23 cellular contexts compared by ENCODE assay signal in genomic region chr9:95250462-95251058, GRCh38.
DNase-seq lines count a peak whose midpoint lies in the region; ATAC-seq and TF ChIP-seq lines count a peak whose summit lies in the region.
"Had no signal": no experiment of that assay in that cellular context is flagged by ENCODE, and none has a peak within 500 bp of the region (broad histone marks: within the 10 kb centered on the region; RNA-seq: fewer than 3 reads in every experiment).

No MANE protein-coding gene starts in this region.

- H3K9me3 Mint-ChIP-seq in WTC11 (peaks cover 5% of the 10 kb centered on the region), neural progenitor cell (peaks cover 3% of the 10 kb centered on the region)
- H3K9me3 Mint-ChIP-seq: activated naive CD4-positive, alpha-beta T cell treated with anti-CD3 and anti-CD28 coated beads, Interleukin-2, amount 50 U/mL, for 72 hours; activated T-cell treated with anti-CD3 and anti-CD28 coated beads, Interleukin-2, amount 50 U/mL, for 72 hours; stimulated activated memory B cell treated with anti-CD40 and anti-IgM and Interleukin-4, amounts not matched to agents 10 μg/mL and 1 μg/mL and 100 μg/mL, for 72 hours had no signal

- POLR2A ChIA-PET in WTC11 (lab: Charles Lee) = no interaction called here

- H3K4me3 Mint-ChIP-seq in WTC11 (no peak overlapping the region), neural progenitor cell (no peak overlapping the region)
- H3K4me3 Mint-ChIP-seq: activated T-cell treated with anti-CD3 and anti-CD28 coated beads, Interleukin-2, amount 50 U/mL, for 72 hours; dendritic cell treated with granulocyte-macrophage colony-stimulating factor and Interleukin-4, amounts not matched to agents 40 ng/mL and 50 ng/mL, for 4 days; stimulated activated memory B cell treated with anti-CD40 and anti-IgM and Interleukin-4, amounts not matched to agents 10 μg/mL and 1 μg/mL and 100 μg/mL, for 72 hours had no signal

- no peak overlapping the region for H3K9ac ChIP-seq in neural progenitor cell
- H3K9ac ChIP-seq: GM23248 had no signal

- H3K36me3 ChIP-seq in neural progenitor cell = no peaks in the 10 kb centered on the region
- H3K36me3 ChIP-seq: neutrophil had no signal

- TF ChIP-seq CTCF in WTC11 (IDR thresholded peaks at IDR 0.05) (no peak), neural progenitor cell (IDR thresholded peaks at IDR 0.05) (no peak)

- no peaks in the 10 kb centered on the region for H4K20me1 ChIP-seq in neural progenitor cell (ENCODE audit: low read depth)

- H3K27ac ChIP-seq in neural progenitor cell = peak overlapping the region; percentile 44
- H3K27ac ChIP-seq: 22Rv1, GM23248, neutrophil had no signal

- H3K79me2 ChIP-seq in neural progenitor cell (ENCODE audit: low read depth) = peaks cover 4% of the 10 kb centered on the region

- H3K9me3 ChIP-seq in neural progenitor cell (ENCODE audit: low read depth) = no peaks in the 10 kb centered on the region
- H3K9me3 ChIP-seq: body of pancreas, neutrophil had no signal

- H3K27me3 Mint-ChIP-seq in WTC11 (ENCODE audit: low read depth) = no peaks in the 10 kb centered on the region
- no peaks in the 10 kb centered on the region for H3K27me3 Mint-ChIP-seq in neural progenitor cell (ENCODE audit: insufficient read depth, low read depth)
- H3K27me3 Mint-ChIP-seq: dendritic cell treated with granulocyte-macrophage colony-stimulating factor and Interleukin-4, amounts not matched to agents 40 ng/mL and 50 ng/mL, for 4 days; stimulated activated memory B cell treated with anti-CD40 and anti-IgM and Interleukin-4, amounts not matched to agents 10 μg/mL and 1 μg/mL and 100 μg/mL, for 72 hours had no signal

- H3K4me1 Mint-ChIP-seq in WTC11 = peaks cover 11% of the 10 kb centered on the region
- peaks cover 17% of the 10 kb centered on the region for H3K4me1 Mint-ChIP-seq in neural progenitor cell

- no peak overlapping the region for H2AFZ ChIP-seq in neural progenitor cell (replicated peaks)
- H2AFZ ChIP-seq: GM23248 had no signal

- no peak overlapping the region for H3K4me2 ChIP-seq in neural progenitor cell

- peak overlapping the region; percentile 42; the same call in 1 of the 2 replicates for H3K27ac Mint-ChIP-seq in WTC11
- no peak overlapping the region for H3K27ac Mint-ChIP-seq in neural progenitor cell
- H3K27ac Mint-ChIP-seq: activated T-cell treated with anti-CD3 and anti-CD28 coated beads, Interleukin-2, amount 50 U/mL, for 72 hours; dendritic cell treated with granulocyte-macrophage colony-stimulating factor and Interleukin-4, amounts not matched to agents 40 ng/mL and 50 ng/mL, for 4 days; stimulated activated memory B cell treated with anti-CD40 and anti-IgM and Interleukin-4, amounts not matched to agents 10 μg/mL and 1 μg/mL and 100 μg/mL, for 72 hours had no signal

- ATAC-seq in WTC11 = no peak
- no peak for ATAC-seq in GM21723 (IDR thresholded peaks at IDR 0.05; ENCODE audit: unreplicated experiment)
- ATAC-seq in GM18511 (IDR thresholded peaks at IDR 0.05; ENCODE audit: unreplicated experiment) = no peak
- ATAC-seq: activated CD4-positive, CD25-positive, alpha-beta regulatory T cell treated with anti-CD3 and anti-CD28 coated beads, Interleukin-2, amount 50 U/mL, for 24 hours; activated naive CD4-positive, alpha-beta T cell treated with anti-CD3 and anti-CD28 coated beads, Interleukin-2, amount 50 U/mL, for 72 hours; activated T-cell treated with anti-CD3 and anti-CD28 coated beads, Interleukin-2, amount 50 U/mL, for 72 hours; stimulated activated memory B cell treated with anti-CD40 and anti-IgM and Interleukin-4, amounts not matched to agents 10 μg/mL and 1 μg/mL and 100 μg/mL, for 72 hours had no signal

- peaks cover 12% of the 10 kb centered on the region for H3K36me3 Mint-ChIP-seq in WTC11
- peaks cover 17% of the 10 kb centered on the region for H3K36me3 Mint-ChIP-seq in neural progenitor cell

- H3K27me3 ChIP-seq in neural progenitor cell = no peaks in the 10 kb centered on the region
- H3K27me3 ChIP-seq: body of pancreas, neutrophil had no signal

- CTCF ChIA-PET in WTC11 (lab: Charles Lee) = interaction anchor here (1.3 to 2.8 kb wide), 2 partner anchors 82 to 86 kb away, joined by 3 to 6 read pairs; no protein-coding TSS in a partner anchor

- peak; percentile 31 for DNase-seq in DMS 273 (lab: John Stamatoyannopoulos, UW; ENCODE audit: unreplicated experiment)
- DNase-seq in DMS 273 treated with DMSO at 0.1 percent for 48 hours (lab: John Stamatoyannopoulos, UW) = no peak
- peak; percentile 3 for DNase-seq in NCI-H146 treated with DMSO at 0.1 percent for 48 hours (lab: John Stamatoyannopoulos, UW; ENCODE audit: unreplicated experiment)
- DNase-seq in WTC11 (ENCODE audit: low spot score) = no peak
- DNase-seq in neural progenitor cell (ENCODE audit: low spot score) = no peak
- no peak for DNase-seq in NCI-H128 (lab: John Stamatoyannopoulos, UW; ENCODE audit: unreplicated experiment)
- DNase-seq: activated CD8-positive, alpha-beta memory T cell treated with anti-CD3 and anti-CD28 coated beads for 24 hours; activated T-cell treated with anti-CD3 and anti-CD28 coated beads, Interleukin-2, amount 50 U/mL, for 72 hours; foreskin melanocyte; GM23248; left cardiac atrium; midbrain; Right ventricle myocardium superior; T-helper 2 cell had no signal

- H3F3A ChIP-seq in neural progenitor cell (ENCODE audit: low read depth) = peaks cover 11% of the 10 kb centered on the region

- no peak overlapping the region for H3K4me3 ChIP-seq in neural progenitor cell
- H3K4me3 ChIP-seq: body of pancreas, GM23248 had no signal

- peaks cover 24% of the 10 kb centered on the region for H3K4me1 ChIP-seq in neural progenitor cell

TF ChIP-seq in WTC11, 78 proteins besides CTCF, POLR2A, EP300 and RAD21 (continues in another document):
- TF ChIP-seq ATF1 (CRISPR knock-in tag; IDR thresholded peaks at IDR 0.05) = no peak
- TF ChIP-seq, protein P1, sequence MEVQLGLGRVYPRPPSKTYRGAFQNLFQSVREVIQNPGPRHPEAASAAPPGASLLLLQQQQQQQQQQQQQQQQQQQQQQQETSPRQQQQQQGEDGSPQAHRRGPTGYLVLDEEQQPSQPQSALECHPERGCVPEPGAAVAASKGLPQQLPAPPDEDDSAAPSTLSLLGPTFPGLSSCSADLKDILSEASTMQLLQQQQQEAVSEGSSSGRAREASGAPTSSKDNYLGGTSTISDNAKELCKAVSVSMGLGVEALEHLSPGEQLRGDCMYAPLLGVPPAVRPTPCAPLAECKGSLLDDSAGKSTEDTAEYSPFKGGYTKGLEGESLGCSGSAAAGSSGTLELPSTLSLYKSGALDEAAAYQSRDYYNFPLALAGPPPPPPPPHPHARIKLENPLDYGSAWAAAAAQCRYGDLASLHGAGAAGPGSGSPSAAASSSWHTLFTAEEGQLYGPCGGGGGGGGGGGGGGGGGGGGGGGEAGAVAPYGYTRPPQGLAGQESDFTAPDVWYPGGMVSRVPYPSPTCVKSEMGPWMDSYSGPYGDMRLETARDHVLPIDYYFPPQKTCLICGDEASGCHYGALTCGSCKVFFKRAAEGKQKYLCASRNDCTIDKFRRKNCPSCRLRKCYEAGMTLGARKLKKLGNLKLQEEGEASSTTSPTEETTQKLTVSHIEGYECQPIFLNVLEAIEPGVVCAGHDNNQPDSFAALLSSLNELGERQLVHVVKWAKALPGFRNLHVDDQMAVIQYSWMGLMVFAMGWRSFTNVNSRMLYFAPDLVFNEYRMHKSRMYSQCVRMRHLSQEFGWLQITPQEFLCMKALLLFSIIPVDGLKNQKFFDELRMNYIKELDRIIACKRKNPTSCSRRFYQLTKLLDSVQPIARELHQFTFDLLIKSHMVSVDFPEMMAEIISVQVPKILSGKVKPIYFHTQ (CRISPR knock-in tag; IDR thresholded peaks at IDR 0.05) = no peak
- no peak for TF ChIP-seq JAZF1 (CRISPR knock-in tag; IDR thresholded peaks at IDR 0.05)
- no peak for TF ChIP-seq PRRX2 (CRISPR knock-in tag; IDR thresholded peaks at IDR 0.05)
- TF ChIP-seq NR3C1 (CRISPR knock-in tag; conservative IDR thresholded peaks at IDR 0.05; ENCODE audit: low read depth) = no peak
- TF ChIP-seq ZNF281 (CRISPR knock-in tag; IDR thresholded peaks at IDR 0.05) = no peak
- no peak for TF ChIP-seq SMAD4 (CRISPR knock-in tag; IDR thresholded peaks at IDR 0.05)
- TF ChIP-seq ZNF396 (CRISPR knock-in tag; IDR thresholded peaks at IDR 0.05; ENCODE audit: borderline replicate concordance) = no peak
- TF ChIP-seq KAT7 (CRISPR knock-in tag; IDR thresholded peaks at IDR 0.05; ENCODE audit: borderline replicate concordance) = no peak
- TF ChIP-seq FOXP1 (CRISPR knock-in tag; IDR thresholded peaks at IDR 0.05; ENCODE audit: borderline replicate concordance) = no peak
- TF ChIP-seq GABPB1 (CRISPR knock-in tag; IDR thresholded peaks at IDR 0.05) = no peak
- no peak for TF ChIP-seq TCF7 (CRISPR knock-in tag; IDR thresholded peaks at IDR 0.05; ENCODE audit: low read depth)
- TF ChIP-seq, protein P2, sequence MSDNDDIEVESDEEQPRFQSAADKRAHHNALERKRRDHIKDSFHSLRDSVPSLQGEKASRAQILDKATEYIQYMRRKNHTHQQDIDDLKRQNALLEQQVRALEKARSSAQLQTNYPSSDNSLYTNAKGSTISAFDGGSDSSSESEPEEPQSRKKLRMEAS (CRISPR knock-in tag; IDR thresholded peaks at IDR 0.05) = no peak

Comparison
In these comparisons a context has a peak if more than half of its experiments do, and no peak if none do; other contexts are left out.
1. DNase-seq: peak in DMS 273 (single experiment) and NCI-H146 treated with DMSO at 0.1 percent for 48 hours (single experiment); none in DMS 273 treated with DMSO at 0.1 percent for 48 hours (single experiment), WTC11 (single experiment), neural progenitor cell (single experiment) and NCI-H128 (single experiment).